Comparison of ENCODE assay signal across 2 cellular contexts in genomic region chr1:202152399-202152798, GRCh38.
TF ChIP-seq lines count a peak whose summit lies in the region.

No MANE protein-coding gene starts in this region.

TF ChIP-seq in IMR-90, 13 proteins besides CTCF, POLR2A, EP300 and RAD21:
- no peak for TF ChIP-seq FOS (IDR thresholded peaks at IDR 0.05; ENCODE audit: low read depth, low read length)
- no peak for TF ChIP-seq NFE2L2 (IDR thresholded peaks at IDR 0.05; ENCODE audit: low read depth, low read length)
- no peak for TF ChIP-seq MAFK (IDR thresholded peaks at IDR 0.05; ENCODE audit: low read depth, low read length)
- no peak for TF ChIP-seq MAZ (IDR thresholded peaks at IDR 0.05; ENCODE audit: borderline replicate concordance, low read depth, low read length)
- no peak for TF ChIP-seq MXI1 (IDR thresholded peaks at IDR 0.05; ENCODE audit: borderline replicate concordance, low read depth, low read length)
- TF ChIP-seq SMC3 (IDR thresholded peaks at IDR 0.05; ENCODE audit: low read depth, low read length): no peak
- TF ChIP-seq RFX5 (IDR thresholded peaks at IDR 0.05; ENCODE audit: low read depth, low read length): no peak
- no peak for TF ChIP-seq RCOR1 (IDR thresholded peaks at IDR 0.05; ENCODE audit: insufficient replicate concordance, low read length)
- no peak for TF ChIP-seq CEBPB (IDR thresholded peaks at IDR 0.05; ENCODE audit: low read depth, low read length)
- TF ChIP-seq CHD1 (IDR thresholded peaks at IDR 0.05; ENCODE audit: low read depth, low read length): no peak
- no peak for TF ChIP-seq USF2 (IDR thresholded peaks at IDR 0.05; ENCODE audit: low read depth, low read length)
- no peak for TF ChIP-seq BHLHE40 (IDR thresholded peaks at IDR 0.05; ENCODE audit: low read depth, low read length)
- TF ChIP-seq, protein P1, sequence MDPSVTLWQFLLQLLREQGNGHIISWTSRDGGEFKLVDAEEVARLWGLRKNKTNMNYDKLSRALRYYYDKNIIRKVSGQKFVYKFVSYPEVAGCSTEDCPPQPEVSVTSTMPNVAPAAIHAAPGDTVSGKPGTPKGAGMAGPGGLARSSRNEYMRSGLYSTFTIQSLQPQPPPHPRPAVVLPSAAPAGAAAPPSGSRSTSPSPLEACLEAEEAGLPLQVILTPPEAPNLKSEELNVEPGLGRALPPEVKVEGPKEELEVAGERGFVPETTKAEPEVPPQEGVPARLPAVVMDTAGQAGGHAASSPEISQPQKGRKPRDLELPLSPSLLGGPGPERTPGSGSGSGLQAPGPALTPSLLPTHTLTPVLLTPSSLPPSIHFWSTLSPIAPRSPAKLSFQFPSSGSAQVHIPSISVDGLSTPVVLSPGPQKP (IDR thresholded peaks at IDR 0.05; ENCODE audit: borderline replicate concordance, low read depth, low read length): no peak

TF ChIP-seq in K562, 482 proteins besides CTCF, POLR2A, EP300 and RAD21:
- no peak for TF ChIP-seq ID3 (CRISPR knock-in tag; IDR thresholded peaks at IDR 0.05)
- TF ChIP-seq ID3 (tag; IDR thresholded peaks at IDR 0.05): no peak
- no peak for TF ChIP-seq COPS2 (conservative IDR thresholded peaks at IDR 0.05)
- no peak for TF ChIP-seq PHB (CRISPR knock-in tag; IDR thresholded peaks at IDR 0.05)
- no peak for TF ChIP-seq ETS2 (tag; IDR thresholded peaks at IDR 0.05; ENCODE audit: borderline replicate concordance, poor library complexity, severe bottlenecking)
- TF ChIP-seq SAFB (IDR thresholded peaks at IDR 0.05; ENCODE audit: borderline replicate concordance, low read depth, low read length): no peak
- no peak for TF ChIP-seq PPARD (CRISPR knock-in tag; IDR thresholded peaks at IDR 0.05)
- no peak for TF ChIP-seq ZNF780A (CRISPR knock-in tag; IDR thresholded peaks at IDR 0.05)
- TF ChIP-seq POLR2G (IDR thresholded peaks at IDR 0.05; ENCODE audit: low read depth, low read length): 0 out of 2 replicates have a peak, but pooled peaks have one; percentile 50
- TF ChIP-seq ZNF232 (CRISPR knock-in tag; IDR thresholded peaks at IDR 0.05): no peak
- 0 out of 2 replicates have a peak, but pooled peaks have one; percentile 2 for TF ChIP-seq SPI1 (IDR thresholded peaks at IDR 0.05; ENCODE audit: borderline replicate concordance, low read depth, low read length)
- TF ChIP-seq TRIM28 (IDR thresholded peaks at IDR 0.05): no peak
- TF ChIP-seq, protein P2, sequence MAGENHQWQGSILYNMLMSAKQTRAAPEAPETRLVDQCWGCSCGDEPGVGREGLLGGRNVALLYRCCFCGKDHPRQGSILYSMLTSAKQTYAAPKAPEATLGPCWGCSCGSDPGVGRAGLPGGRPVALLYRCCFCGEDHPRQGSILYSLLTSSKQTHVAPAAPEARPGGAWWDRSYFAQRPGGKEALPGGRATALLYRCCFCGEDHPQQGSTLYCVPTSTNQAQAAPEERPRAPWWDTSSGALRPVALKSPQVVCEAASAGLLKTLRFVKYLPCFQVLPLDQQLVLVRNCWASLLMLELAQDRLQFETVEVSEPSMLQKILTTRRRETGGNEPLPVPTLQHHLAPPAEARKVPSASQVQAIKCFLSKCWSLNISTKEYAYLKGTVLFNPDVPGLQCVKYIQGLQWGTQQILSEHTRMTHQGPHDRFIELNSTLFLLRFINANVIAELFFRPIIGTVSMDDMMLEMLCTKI (IDR thresholded peaks at IDR 0.05; ENCODE audit: partially characterized antibody): no peak
- TF ChIP-seq RBFOX2 (IDR thresholded peaks at IDR 0.05; ENCODE audit: low read depth, low read length): peak; percentile 45; the same call in 1 of the 2 replicates
- peak; percentile 36; the same call in 1 of the 2 replicates for TF ChIP-seq POLR2AphosphoS5 (IDR thresholded peaks at IDR 0.05; ENCODE audit: control insufficient read depth, insufficient read depth, low read depth, low read length)
- TF ChIP-seq NR1H2 (CRISPR knock-in tag; IDR thresholded peaks at IDR 0.05): no peak
- TF ChIP-seq SIN3B (IDR thresholded peaks at IDR 0.05; ENCODE audit: low read depth): no peak
- TF ChIP-seq FOXK2 (conservative IDR thresholded peaks at IDR 0.05 in 1 of 2, IDR thresholded peaks at IDR 0.05 in 1 of 2; ENCODE audit: low read depth in 2 of 2): no peak
- no peak for TF ChIP-seq HEY1 (CRISPR knock-in tag; IDR thresholded peaks at IDR 0.05; ENCODE audit: borderline replicate concordance)
- no peak for TF ChIP-seq CGGBP1 (CRISPR knock-in tag; IDR thresholded peaks at IDR 0.05)
- no peak for TF ChIP-seq TOE1 (IDR thresholded peaks at IDR 0.05; ENCODE audit: borderline replicate concordance)
- no peak for TF ChIP-seq TOE1 (CRISPR knock-in tag; IDR thresholded peaks at IDR 0.05; ENCODE audit: borderline replicate concordance, low read depth)
- TF ChIP-seq SREBF2 (CRISPR knock-in tag; IDR thresholded peaks at IDR 0.05): no peak
- TF ChIP-seq CREBBP (IDR thresholded peaks at IDR 0.05; ENCODE audit: low read depth, low read length): no peak
- TF ChIP-seq ZBTB17 (CRISPR knock-in tag; IDR thresholded peaks at IDR 0.05): no peak
- 0 out of 2 replicates have a peak, but pooled peaks have one; percentile 36 for TF ChIP-seq ZBTB7A (IDR thresholded peaks at IDR 0.05; ENCODE audit: borderline replicate concordance, control insufficient read depth, low read depth, low read length)
- TF ChIP-seq, protein P3, sequence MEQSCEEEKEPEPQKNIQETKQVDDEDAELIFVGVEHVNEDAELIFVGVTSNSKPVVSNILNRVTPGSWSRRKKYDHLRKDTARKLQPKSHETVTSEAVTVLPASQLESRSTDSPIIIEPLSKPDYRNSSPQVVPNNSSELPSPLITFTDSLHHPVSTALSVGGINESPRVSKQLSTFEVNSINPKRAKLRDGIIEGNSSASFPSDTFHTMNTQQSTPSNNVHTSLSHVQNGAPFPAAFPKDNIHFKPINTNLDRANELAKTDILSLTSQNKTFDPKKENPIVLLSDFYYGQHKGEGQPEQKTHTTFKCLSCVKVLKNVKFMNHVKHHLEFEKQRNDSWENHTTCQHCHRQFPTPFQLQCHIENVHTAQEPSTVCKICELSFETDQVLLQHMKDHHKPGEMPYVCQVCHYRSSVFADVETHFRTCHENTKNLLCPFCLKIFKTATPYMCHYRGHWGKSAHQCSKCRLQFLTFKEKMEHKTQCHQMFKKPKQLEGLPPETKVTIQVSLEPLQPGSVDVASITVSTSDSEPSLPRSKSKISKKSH (CRISPR knock-in tag; IDR thresholded peaks at IDR 0.05): no peak
- peak; percentile 57 for TF ChIP-seq TFAP4 (CRISPR knock-in tag; IDR thresholded peaks at IDR 0.05; ENCODE audit: borderline replicate concordance)
- TF ChIP-seq ZNF444 (CRISPR knock-in tag; IDR thresholded peaks at IDR 0.05): no peak
- TF ChIP-seq, protein P4, sequence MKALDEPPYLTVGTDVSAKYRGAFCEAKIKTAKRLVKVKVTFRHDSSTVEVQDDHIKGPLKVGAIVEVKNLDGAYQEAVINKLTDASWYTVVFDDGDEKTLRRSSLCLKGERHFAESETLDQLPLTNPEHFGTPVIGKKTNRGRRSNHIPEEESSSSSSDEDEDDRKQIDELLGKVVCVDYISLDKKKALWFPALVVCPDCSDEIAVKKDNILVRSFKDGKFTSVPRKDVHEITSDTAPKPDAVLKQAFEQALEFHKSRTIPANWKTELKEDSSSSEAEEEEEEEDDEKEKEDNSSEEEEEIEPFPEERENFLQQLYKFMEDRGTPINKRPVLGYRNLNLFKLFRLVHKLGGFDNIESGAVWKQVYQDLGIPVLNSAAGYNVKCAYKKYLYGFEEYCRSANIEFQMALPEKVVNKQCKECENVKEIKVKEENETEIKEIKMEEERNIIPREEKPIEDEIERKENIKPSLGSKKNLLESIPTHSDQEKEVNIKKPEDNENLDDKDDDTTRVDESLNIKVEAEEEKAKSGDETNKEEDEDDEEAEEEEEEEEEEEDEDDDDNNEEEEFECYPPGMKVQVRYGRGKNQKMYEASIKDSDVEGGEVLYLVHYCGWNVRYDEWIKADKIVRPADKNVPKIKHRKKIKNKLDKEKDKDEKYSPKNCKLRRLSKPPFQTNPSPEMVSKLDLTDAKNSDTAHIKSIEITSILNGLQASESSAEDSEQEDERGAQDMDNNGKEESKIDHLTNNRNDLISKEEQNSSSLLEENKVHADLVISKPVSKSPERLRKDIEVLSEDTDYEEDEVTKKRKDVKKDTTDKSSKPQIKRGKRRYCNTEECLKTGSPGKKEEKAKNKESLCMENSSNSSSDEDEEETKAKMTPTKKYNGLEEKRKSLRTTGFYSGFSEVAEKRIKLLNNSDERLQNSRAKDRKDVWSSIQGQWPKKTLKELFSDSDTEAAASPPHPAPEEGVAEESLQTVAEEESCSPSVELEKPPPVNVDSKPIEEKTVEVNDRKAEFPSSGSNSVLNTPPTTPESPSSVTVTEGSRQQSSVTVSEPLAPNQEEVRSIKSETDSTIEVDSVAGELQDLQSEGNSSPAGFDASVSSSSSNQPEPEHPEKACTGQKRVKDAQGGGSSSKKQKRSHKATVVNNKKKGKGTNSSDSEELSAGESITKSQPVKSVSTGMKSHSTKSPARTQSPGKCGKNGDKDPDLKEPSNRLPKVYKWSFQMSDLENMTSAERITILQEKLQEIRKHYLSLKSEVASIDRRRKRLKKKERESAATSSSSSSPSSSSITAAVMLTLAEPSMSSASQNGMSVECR (CRISPR knock-in tag; IDR thresholded peaks at IDR 0.05): no peak
- no peak for TF ChIP-seq ZNF24 (IDR thresholded peaks at IDR 0.05)
- no peak for TF ChIP-seq SMARCA4 (IDR thresholded peaks at IDR 0.05)
- TF ChIP-seq KLF16 (IDR thresholded peaks at IDR 0.05): no peak
- no peak for TF ChIP-seq CREB1 (IDR thresholded peaks at IDR 0.05)
- no peak for TF ChIP-seq CREB1 (CRISPR knock-in tag; IDR thresholded peaks at IDR 0.05)
- no peak for TF ChIP-seq MCM3 (IDR thresholded peaks at IDR 0.05)
- TF ChIP-seq CAMTA2 (CRISPR knock-in tag; conservative IDR thresholded peaks at IDR 0.05): no peak
- TF ChIP-seq ZNF589 (CRISPR knock-in tag; IDR thresholded peaks at IDR 0.05; ENCODE audit: low read depth): no peak
- TF ChIP-seq, protein P5, sequence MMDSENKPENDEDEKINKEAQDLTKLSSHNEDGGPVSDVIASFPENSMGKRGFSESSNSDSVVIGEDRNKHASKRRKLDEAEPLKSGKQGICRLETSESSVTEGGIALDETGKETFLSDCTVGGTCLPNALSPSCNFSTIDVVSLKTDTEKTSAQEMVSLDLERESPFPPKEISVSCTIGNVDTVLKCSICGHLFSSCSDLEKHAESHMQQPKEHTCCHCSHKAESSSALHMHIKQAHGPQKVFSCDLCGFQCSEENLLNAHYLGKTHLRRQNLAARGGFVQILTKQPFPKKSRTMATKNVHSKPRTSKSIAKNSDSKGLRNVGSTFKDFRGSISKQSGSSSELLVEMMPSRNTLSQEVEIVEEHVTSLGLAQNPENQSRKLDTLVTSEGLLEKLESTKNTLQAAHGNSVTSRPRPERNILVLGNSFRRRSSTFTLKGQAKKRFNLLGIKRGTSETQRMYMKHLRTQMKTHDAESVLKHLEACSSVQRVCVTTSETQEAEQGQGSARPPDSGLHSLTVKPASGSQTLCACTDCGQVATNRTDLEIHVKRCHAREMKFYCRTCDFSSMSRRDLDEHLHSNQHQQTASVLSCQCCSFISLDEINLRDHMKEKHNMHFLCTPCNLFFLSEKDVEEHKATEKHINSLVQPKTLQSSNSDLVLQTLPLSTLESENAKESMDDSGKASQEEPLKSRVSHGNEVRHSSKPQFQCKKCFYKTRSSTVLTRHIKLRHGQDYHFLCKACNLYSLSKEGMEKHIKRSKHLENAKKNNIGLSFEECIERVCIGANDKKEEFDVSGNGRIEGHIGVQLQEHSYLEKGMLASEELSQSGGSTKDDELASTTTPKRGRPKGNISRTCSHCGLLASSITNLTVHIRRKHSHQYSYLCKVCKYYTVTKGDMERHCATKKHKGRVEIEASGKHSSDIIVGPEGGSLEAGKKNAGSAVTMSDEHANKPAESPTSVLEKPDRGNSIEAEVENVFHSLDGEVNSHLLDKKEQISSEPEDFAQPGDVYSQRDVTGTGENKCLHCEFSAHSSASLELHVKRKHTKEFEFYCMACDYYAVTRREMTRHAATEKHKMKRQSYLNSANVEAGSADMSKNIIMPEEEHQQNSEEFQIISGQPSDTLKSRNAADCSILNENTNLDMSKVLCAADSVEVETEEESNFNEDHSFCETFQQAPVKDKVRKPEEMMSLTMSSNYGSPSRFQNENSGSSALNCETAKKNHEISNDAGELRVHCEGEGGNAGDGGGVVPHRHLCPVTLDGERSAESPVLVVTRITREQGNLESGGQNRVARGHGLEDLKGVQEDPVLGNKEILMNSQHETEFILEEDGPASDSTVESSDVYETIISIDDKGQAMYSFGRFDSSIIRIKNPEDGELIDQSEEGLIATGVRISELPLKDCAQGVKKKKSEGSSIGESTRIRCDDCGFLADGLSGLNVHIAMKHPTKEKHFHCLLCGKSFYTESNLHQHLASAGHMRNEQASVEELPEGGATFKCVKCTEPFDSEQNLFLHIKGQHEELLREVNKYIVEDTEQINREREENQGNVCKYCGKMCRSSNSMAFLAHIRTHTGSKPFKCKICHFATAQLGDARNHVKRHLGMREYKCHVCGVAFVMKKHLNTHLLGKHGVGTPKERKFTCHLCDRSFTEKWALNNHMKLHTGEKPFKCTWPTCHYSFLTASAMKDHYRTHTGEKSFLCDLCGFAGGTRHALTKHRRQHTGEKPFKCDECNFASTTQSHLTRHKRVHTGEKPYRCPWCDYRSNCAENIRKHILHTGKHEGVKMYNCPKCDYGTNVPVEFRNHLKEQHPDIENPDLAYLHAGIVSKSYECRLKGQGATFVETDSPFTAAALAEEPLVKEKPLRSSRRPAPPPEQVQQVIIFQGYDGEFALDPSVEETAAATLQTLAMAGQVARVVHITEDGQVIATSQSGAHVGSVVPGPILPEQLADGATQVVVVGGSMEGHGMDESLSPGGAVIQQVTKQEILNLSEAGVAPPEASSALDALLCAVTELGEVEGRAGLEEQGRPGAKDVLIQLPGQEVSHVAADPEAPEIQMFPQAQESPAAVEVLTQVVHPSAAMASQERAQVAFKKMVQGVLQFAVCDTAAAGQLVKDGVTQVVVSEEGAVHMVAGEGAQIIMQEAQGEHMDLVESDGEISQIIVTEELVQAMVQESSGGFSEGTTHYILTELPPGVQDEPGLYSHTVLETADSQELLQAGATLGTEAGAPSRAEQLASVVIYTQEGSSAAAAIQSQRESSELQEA (IDR thresholded peaks at IDR 0.05; ENCODE audit: low read depth): no peak
- no peak for TF ChIP-seq MECOM (CRISPR knock-in tag; IDR thresholded peaks at IDR 0.05)
- no peak for TF ChIP-seq C11orf30 (IDR thresholded peaks at IDR 0.05; ENCODE audit: low read depth)
